Comparison of ENCODE assay signal across 13 cellular contexts in the genomic region with DNA sequence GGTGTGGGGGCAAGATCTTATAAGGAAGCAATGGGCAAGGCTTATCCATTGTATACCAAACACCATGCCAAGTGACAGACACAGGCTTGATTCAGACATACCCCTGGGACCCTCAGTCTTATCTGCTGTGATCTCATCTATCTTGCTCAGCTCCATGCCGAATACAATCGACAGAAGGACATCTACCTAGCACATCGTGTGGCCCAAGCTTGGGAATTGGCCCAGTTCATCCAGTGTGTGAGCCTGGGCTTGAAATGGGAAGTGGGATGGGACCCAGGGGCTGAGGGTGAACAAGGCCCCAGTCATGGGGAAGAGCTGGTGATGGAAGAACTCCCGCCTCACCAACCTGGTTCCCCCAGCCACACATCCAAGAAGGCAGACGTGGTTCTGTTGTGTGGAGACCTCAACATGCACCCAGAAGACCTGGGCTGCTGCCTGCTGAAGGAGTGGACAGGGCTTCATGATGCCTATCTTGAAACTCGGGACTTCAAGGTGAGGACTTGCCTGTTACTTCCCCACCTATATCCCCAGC. TPM values are rescaled to one million over a fixed set of nuclear protein-coding genes. Genes with fewer than 3 reads are reported as not detected.
DNase-seq lines count a peak whose midpoint lies in the region; ATAC-seq and TF ChIP-seq lines count a peak whose summit lies in the region.
"Had no signal": no experiment of that assay in that cellular context is flagged by ENCODE, and none has a peak within 500 bp of the region (broad histone marks: within the 10 kb centered on the region; RNA-seq: fewer than 3 reads in every experiment).

No MANE protein-coding gene starts in this region.

- H3K9me3 Mint-ChIP-seq in activated naive CD4-positive, alpha-beta T cell treated with anti-CD3 and anti-CD28 coated beads, Interleukin-2, amount 10 ng/mL, durations not matched to agents 7 days and 5 days, result no peaks in the 10 kb centered on the region
- no peaks in the 10 kb centered on the region for H3K9me3 Mint-ChIP-seq in activated CD4-positive, alpha-beta memory T cell treated with anti-CD3 and anti-CD28 coated beads for 36 hours
- H3K9me3 Mint-ChIP-seq in type B pancreatic cell, result no peaks in the 10 kb centered on the region

- H3K4me3 ChIP-seq in hepatocyte (no peak overlapping the region), brain microvascular endothelial cell (ENCODE audit: low read depth, low read length) (no peak overlapping the region)
- H3K4me3 ChIP-seq: lung had no signal

- POLR2A ChIA-PET in activated CD4-positive, alpha-beta memory T cell treated with anti-CD3 and anti-CD28 coated beads for 36 hours (lab: Charles Lee), result interaction anchor here (1.6 to 3.5 kb wide), 5 partner anchors 8 to 69 kb away, joined by 8 to 37 read pairs (median 14); a partner anchor contains a TSS

- intact Hi-C loops in activated CD4-positive, alpha-beta memory T cell treated with anti-CD3 and anti-CD28 coated beads for 36 hours (cut with micrococcal nuclease), result loop anchor here (5.0 kb wide), 1 partner anchor 255 kb away; no protein-coding TSS in a partner anchor

- H3K4me2 ChIP-seq in hepatocyte, result peak overlapping the region; percentile 89

- WGBS in hepatocyte (ENCODE audit: low lambda C conversion rate, missing lambda C conversion rate), result 96% methylated on average over 6 of the region's 6 CpGs

- TF ChIP-seq CTCF in hepatocyte (IDR thresholded peaks at IDR 0.05; ENCODE audit: poor library complexity) (no peak), type B pancreatic cell (conservative IDR thresholded peaks at IDR 0.05) (no peak), brain microvascular endothelial cell (IDR thresholded peaks at IDR 0.05; ENCODE audit: low read depth, low read length, missing control alignments) (no peak)

- in situ Hi-C loops in brain microvascular endothelial cell (cut with HindIII; ENCODE audit: low pct_ligation_motif_present, low sequenced_read_pairs), result no loop called here

- CTCF ChIA-PET in activated naive CD4-positive, alpha-beta T cell treated with anti-CD3 and anti-CD28 coated beads, Interleukin-2, amount 10 ng/mL, durations not matched to agents 7 days and 5 days (lab: Charles Lee), result interaction anchor here (1.0 to 4.1 kb wide), 4 partner anchors 12 to 254 kb away, joined by 3 to 35 read pairs (median 4); a partner anchor contains a TSS
- CTCF ChIA-PET in activated CD4-positive, alpha-beta memory T cell treated with anti-CD3 and anti-CD28 coated beads for 36 hours (lab: Charles Lee), result interaction anchor here (1.2 to 6.0 kb wide), 5 partner anchors 9 to 255 kb away, joined by 3 to 37 read pairs (median 8); a partner anchor contains a TSS

- peaks cover 5% of the 10 kb centered on the region for H3K27me3 Mint-ChIP-seq in activated naive CD4-positive, alpha-beta T cell treated with anti-CD3 and anti-CD28 coated beads, Interleukin-2, amount 10 ng/mL, durations not matched to agents 7 days and 5 days
- no peaks in the 10 kb centered on the region for H3K27me3 Mint-ChIP-seq in activated CD4-positive, alpha-beta memory T cell treated with anti-CD3 and anti-CD28 coated beads for 36 hours
- no peaks in the 10 kb centered on the region for H3K27me3 Mint-ChIP-seq in type B pancreatic cell

- H3K36me3 ChIP-seq in hepatocyte (replicated peaks; ENCODE audit: insufficient read depth, low read depth), result no peaks in the 10 kb centered on the region
- H3K36me3 ChIP-seq in brain microvascular endothelial cell (replicated peaks), result peaks cover 39% of the 10 kb centered on the region

- H3K9me2 ChIP-seq in hepatocyte (replicated peaks; ENCODE audit: insufficient read depth), result no peaks in the 10 kb centered on the region

- peaks cover 38% of the 10 kb centered on the region for H3K36me3 Mint-ChIP-seq in activated naive CD4-positive, alpha-beta T cell treated with anti-CD3 and anti-CD28 coated beads, Interleukin-2, amount 10 ng/mL, durations not matched to agents 7 days and 5 days
- H3K36me3 Mint-ChIP-seq in activated CD4-positive, alpha-beta memory T cell treated with anti-CD3 and anti-CD28 coated beads for 36 hours, result peaks cover 17% of the 10 kb centered on the region
- peaks cover 15% of the 10 kb centered on the region for H3K36me3 Mint-ChIP-seq in type B pancreatic cell

- no peak overlapping the region for H2AFZ ChIP-seq in hepatocyte

- peaks cover 9% of the 10 kb centered on the region for H3K79me2 ChIP-seq in hepatocyte

- peaks cover 34% of the 10 kb centered on the region for H3K4me1 Mint-ChIP-seq in activated naive CD4-positive, alpha-beta T cell treated with anti-CD3 and anti-CD28 coated beads, Interleukin-2, amount 10 ng/mL, durations not matched to agents 7 days and 5 days
- peaks cover 21% of the 10 kb centered on the region for H3K4me1 Mint-ChIP-seq in activated CD4-positive, alpha-beta memory T cell treated with anti-CD3 and anti-CD28 coated beads for 36 hours (ENCODE audit: low read depth)
- peaks cover 5% of the 10 kb centered on the region for H3K4me1 Mint-ChIP-seq in type B pancreatic cell (ENCODE audit: unreplicated experiment)

- no peak for DNase-seq in activated naive CD4-positive, alpha-beta T cell treated with anti-CD3 and anti-CD28 coated beads, Interleukin-2, amount 10 ng/mL, durations not matched to agents 7 days and 5 days
- DNase-seq in activated naive CD4-positive, alpha-beta T cell (lab: John Stamatoyannopoulos, UW), result no peak
- no peak for DNase-seq in activated CD4-positive, alpha-beta memory T cell treated with anti-CD3 and anti-CD28 coated beads for 36 hours
- DNase-seq in hepatocyte (ENCODE audit: low spot score) (no peak), type B pancreatic cell (ENCODE audit: extremely low spot score, unreplicated experiment) (no peak), brain microvascular endothelial cell (no peak), HCEC 1CT (no peak)
- DNase-seq: NCI-H1092, NCI-H446 had no signal

- H3K27ac ChIP-seq in hepatocyte (no peak overlapping the region), brain microvascular endothelial cell (no peak overlapping the region)

- peaks cover 8% of the 10 kb centered on the region for H3K4me1 ChIP-seq in hepatocyte (ENCODE audit: insufficient read depth)

- no peaks in the 10 kb centered on the region for H3K9me3 ChIP-seq in hepatocyte (ENCODE audit: low read depth)
- H3K9me3 ChIP-seq: esophagus muscularis mucosa had no signal

- ATAC-seq in HG02571 (IDR thresholded peaks at IDR 0.05; ENCODE audit: unreplicated experiment), result no peak
- ATAC-seq: Right ventricle myocardium inferior had no signal

- peak overlapping the region; percentile 94 for H3K4me3 Mint-ChIP-seq in activated naive CD4-positive, alpha-beta T cell treated with anti-CD3 and anti-CD28 coated beads, Interleukin-2, amount 10 ng/mL, durations not matched to agents 7 days and 5 days
- H3K4me3 Mint-ChIP-seq in activated CD4-positive, alpha-beta memory T cell treated with anti-CD3 and anti-CD28 coated beads for 36 hours, result peak overlapping the region; percentile 87
- H3K4me3 Mint-ChIP-seq in type B pancreatic cell, result peak overlapping the region; percentile 98

- peak overlapping the region; percentile 28 for H3K27ac Mint-ChIP-seq in activated naive CD4-positive, alpha-beta T cell treated with anti-CD3 and anti-CD28 coated beads, Interleukin-2, amount 10 ng/mL, durations not matched to agents 7 days and 5 days
- peak overlapping the region; percentile 28 for H3K27ac Mint-ChIP-seq in activated CD4-positive, alpha-beta memory T cell treated with anti-CD3 and anti-CD28 coated beads for 36 hours
- no peak overlapping the region for H3K27ac Mint-ChIP-seq in type B pancreatic cell

- no peaks in the 10 kb centered on the region for H4K20me1 ChIP-seq in hepatocyte (ENCODE audit: insufficient read depth, poor library complexity, severe bottlenecking)

- H3K27me3 ChIP-seq in hepatocyte (no peaks in the 10 kb centered on the region), brain microvascular endothelial cell (replicated peaks) (no peaks in the 10 kb centered on the region)
- H3K27me3 ChIP-seq: esophagus muscularis mucosa had no signal

RNA-seq across cellular contexts. Expression of a gene that starts 1.9 kb away (rescaled TPM):
- total RNA-seq in activated CD4-positive, alpha-beta memory T cell treated with anti-CD3 and anti-CD28 coated beads for 36 hours, result 1 to 10 TPM; 9.7 TPM
- total RNA-seq in hepatocyte, result 9.3 and 15.3 TPM in 2 replicates
- 19.2 and 25.1 TPM in 2 replicates for polyA plus RNA-seq in hepatocyte
- total RNA-seq in type B pancreatic cell (ENCODE audit: low replicate concordance), result 13.7 and 23.5 TPM in 2 replicates

RNA-seq across cellular contexts. Expression of a gene that starts 2.0 kb away (rescaled TPM):
- under 1 TPM; 0.43 to 0.46 TPM for total RNA-seq in activated CD4-positive, alpha-beta memory T cell treated with anti-CD3 and anti-CD28 coated beads for 36 hours
- 2.2 and 2.6 TPM in 2 replicates for total RNA-seq in hepatocyte
- 2.9 and 3.8 TPM in 2 replicates for polyA plus RNA-seq in hepatocyte
- total RNA-seq in type B pancreatic cell (ENCODE audit: low replicate concordance), result 3.4 and 6.1 TPM in 2 replicates

RNA-seq across cellular contexts. Expression of a gene that starts 13.1 kb away (rescaled TPM):
- 10 to 100 TPM; 39.4 to 45.0 TPM for total RNA-seq in activated CD4-positive, alpha-beta memory T cell treated with anti-CD3 and anti-CD28 coated beads for 36 hours
- total RNA-seq in hepatocyte (38.2 and 46.5 TPM in 2 replicates), type B pancreatic cell (ENCODE audit: low replicate concordance) (27.7 and 49.7 TPM in 2 replicates)
- polyA plus RNA-seq in hepatocyte, result 51.2 and 52.7 TPM in 2 replicates

RNA-seq across cellular contexts. Expression of a gene that starts 40.6 kb away (rescaled TPM):
- total RNA-seq in activated CD4-positive, alpha-beta memory T cell treated with anti-CD3 and anti-CD28 coated beads for 36 hours, result 10 to 100 TPM; 10.9 to 11.8 TPM
- 6.7 and 6.9 TPM in 2 replicates for total RNA-seq in hepatocyte
- 2.5 and 3.8 TPM in 2 replicates for polyA plus RNA-seq in hepatocyte
- 7.7 and 10.6 TPM in 2 replicates for total RNA-seq in type B pancreatic cell (ENCODE audit: low replicate concordance)
